1 cellular context compared by ENCODE assay signal in the genomic region with DNA sequence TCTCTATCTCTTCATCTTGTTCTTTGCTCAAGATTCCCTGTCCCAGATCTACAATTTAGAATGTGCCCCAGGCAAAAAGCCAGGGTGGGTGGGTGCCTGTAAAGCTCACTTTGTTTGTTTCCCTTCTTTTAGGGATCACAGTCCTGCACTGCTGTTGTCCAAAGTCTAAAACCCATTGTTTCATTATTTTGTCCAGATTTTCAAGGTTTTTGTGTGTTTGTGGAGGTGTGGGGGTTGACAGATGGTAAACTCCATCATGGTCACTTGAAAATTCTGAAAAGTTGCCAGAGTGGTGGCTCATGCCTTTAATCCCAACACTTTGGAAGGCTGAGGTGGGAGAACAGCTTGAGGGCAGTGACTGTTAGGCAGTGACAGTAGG.
TF ChIP-seq lines count a peak whose summit lies in the region.

No MANE protein-coding gene starts in this region.

TF ChIP-seq in HepG2, 621 proteins besides CTCF, POLR2A, EP300 and RAD21 (continued from another document and continues in another):
- TF ChIP-seq ZNF501 (CRISPR knock-in tag; IDR thresholded peaks at IDR 0.05) (peak; percentile 18; the same call in 1 of the 2 replicates), FOXA1 (IDR thresholded peaks at IDR 0.05) (no peak), FOXA1 (CRISPR knock-in tag; IDR thresholded peaks at IDR 0.05) (peak; percentile 62), REPIN1 (CRISPR knock-in tag; IDR thresholded peaks at IDR 0.05; ENCODE audit: borderline replicate concordance, low read depth) (no peak), YEATS2 (CRISPR knock-in tag; IDR thresholded peaks at IDR 0.05; ENCODE audit: borderline replicate concordance) (no peak), SRF (IDR thresholded peaks at IDR 0.05; ENCODE audit: low read depth, low read length) (no peak), ZNF264 (CRISPR knock-in tag; IDR thresholded peaks at IDR 0.05) (peak; percentile 48; the same call in 1 of the 2 replicates), FOXJ3 (CRISPR knock-in tag; IDR thresholded peaks at IDR 0.05; ENCODE audit: borderline replicate concordance) (peak; percentile 90), ZNF773 (CRISPR knock-in tag; IDR thresholded peaks at IDR 0.05; ENCODE audit: borderline replicate concordance) (no peak), FOXO1 (CRISPR knock-in tag; IDR thresholded peaks at IDR 0.05) (peak; percentile 72; the same call in 1 of the 2 replicates), KDM5A (IDR thresholded peaks at IDR 0.05; ENCODE audit: borderline replicate concordance, low read length) (no peak), TARDBP (CRISPR knock-in tag; IDR thresholded peaks at IDR 0.05) (0 out of 2 replicates have a peak, but pooled peaks have one; percentile 35), ZIK1 (CRISPR knock-in tag; IDR thresholded peaks at IDR 0.05; ENCODE audit: borderline replicate concordance, low read depth) (no peak), ETV5 (CRISPR knock-in tag; IDR thresholded peaks at IDR 0.05; ENCODE audit: borderline replicate concordance) (no peak), NFIC (IDR thresholded peaks at IDR 0.05; ENCODE audit: low read length) (peak; percentile 82), SAFB2 (CRISPR knock-in tag; IDR thresholded peaks at IDR 0.05; ENCODE audit: borderline replicate concordance, low read depth) (no peak), FOXM1 (CRISPR knock-in tag; IDR thresholded peaks at IDR 0.05) (no peak), MIXL1 (CRISPR knock-in tag; IDR thresholded peaks at IDR 0.05) (peak; percentile 84), ZNF24 (IDR thresholded peaks at IDR 0.05) (no peak), ZNF329 (CRISPR knock-in tag; IDR thresholded peaks at IDR 0.05; ENCODE audit: low read depth) (no peak), ZNF367 (CRISPR knock-in tag; IDR thresholded peaks at IDR 0.05; ENCODE audit: borderline replicate concordance) (no peak), ZNF629 (CRISPR knock-in tag; conservative IDR thresholded peaks at IDR 0.05) (peak; percentile 23; the same call in 1 of the 2 replicates), SOX13 (IDR thresholded peaks at IDR 0.05) (peak; percentile 99), SOX13 (CRISPR knock-in tag; conservative IDR thresholded peaks at IDR 0.05 in 1 of 2, IDR thresholded peaks at IDR 0.05 in 1 of 2) (peak in 1 of 2 experiments; percentile 99; a peak in 2 of 4 replicates), KDM6A (CRISPR knock-in tag; IDR thresholded peaks at IDR 0.05; ENCODE audit: low read depth) (0 out of 2 replicates have a peak, but pooled peaks have one; percentile 24), GABPB1 (CRISPR knock-in tag; IDR thresholded peaks at IDR 0.05) (no peak), RBAK (CRISPR knock-in tag; IDR thresholded peaks at IDR 0.05) (no peak), ZNF777 (CRISPR knock-in tag; IDR thresholded peaks at IDR 0.05) (no peak), ZNF430 (CRISPR knock-in tag; IDR thresholded peaks at IDR 0.05) (no peak), XRCC5 (optimal IDR thresholded peaks at IDR 0.05; ENCODE audit: low read length) (no peak), SOX6 (IDR thresholded peaks at IDR 0.05) (no peak), SOX6 (CRISPR knock-in tag; IDR thresholded peaks at IDR 0.05) (peak; percentile 100)
- TF ChIP-seq, protein P1, sequence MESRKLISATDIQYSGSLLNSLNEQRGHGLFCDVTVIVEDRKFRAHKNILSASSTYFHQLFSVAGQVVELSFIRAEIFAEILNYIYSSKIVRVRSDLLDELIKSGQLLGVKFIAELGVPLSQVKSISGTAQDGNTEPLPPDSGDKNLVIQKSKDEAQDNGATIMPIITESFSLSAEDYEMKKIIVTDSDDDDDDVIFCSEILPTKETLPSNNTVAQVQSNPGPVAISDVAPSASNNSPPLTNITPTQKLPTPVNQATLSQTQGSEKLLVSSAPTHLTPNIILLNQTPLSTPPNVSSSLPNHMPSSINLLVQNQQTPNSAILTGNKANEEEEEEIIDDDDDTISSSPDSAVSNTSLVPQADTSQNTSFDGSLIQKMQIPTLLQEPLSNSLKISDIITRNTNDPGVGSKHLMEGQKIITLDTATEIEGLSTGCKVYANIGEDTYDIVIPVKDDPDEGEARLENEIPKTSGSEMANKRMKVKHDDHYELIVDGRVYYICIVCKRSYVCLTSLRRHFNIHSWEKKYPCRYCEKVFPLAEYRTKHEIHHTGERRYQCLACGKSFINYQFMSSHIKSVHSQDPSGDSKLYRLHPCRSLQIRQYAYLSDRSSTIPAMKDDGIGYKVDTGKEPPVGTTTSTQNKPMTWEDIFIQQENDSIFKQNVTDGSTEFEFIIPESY (CRISPR knock-in tag; IDR thresholded peaks at IDR 0.05) = no peak
- TF ChIP-seq, protein P2, sequence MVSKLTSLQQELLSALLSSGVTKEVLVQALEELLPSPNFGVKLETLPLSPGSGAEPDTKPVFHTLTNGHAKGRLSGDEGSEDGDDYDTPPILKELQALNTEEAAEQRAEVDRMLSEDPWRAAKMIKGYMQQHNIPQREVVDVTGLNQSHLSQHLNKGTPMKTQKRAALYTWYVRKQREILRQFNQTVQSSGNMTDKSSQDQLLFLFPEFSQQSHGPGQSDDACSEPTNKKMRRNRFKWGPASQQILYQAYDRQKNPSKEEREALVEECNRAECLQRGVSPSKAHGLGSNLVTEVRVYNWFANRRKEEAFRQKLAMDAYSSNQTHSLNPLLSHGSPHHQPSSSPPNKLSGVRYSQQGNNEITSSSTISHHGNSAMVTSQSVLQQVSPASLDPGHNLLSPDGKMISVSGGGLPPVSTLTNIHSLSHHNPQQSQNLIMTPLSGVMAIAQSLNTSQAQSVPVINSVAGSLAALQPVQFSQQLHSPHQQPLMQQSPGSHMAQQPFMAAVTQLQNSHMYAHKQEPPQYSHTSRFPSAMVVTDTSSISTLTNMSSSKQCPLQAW (CRISPR knock-in tag; IDR thresholded peaks at IDR 0.05) = no peak
- TF ChIP-seq, protein P3, sequence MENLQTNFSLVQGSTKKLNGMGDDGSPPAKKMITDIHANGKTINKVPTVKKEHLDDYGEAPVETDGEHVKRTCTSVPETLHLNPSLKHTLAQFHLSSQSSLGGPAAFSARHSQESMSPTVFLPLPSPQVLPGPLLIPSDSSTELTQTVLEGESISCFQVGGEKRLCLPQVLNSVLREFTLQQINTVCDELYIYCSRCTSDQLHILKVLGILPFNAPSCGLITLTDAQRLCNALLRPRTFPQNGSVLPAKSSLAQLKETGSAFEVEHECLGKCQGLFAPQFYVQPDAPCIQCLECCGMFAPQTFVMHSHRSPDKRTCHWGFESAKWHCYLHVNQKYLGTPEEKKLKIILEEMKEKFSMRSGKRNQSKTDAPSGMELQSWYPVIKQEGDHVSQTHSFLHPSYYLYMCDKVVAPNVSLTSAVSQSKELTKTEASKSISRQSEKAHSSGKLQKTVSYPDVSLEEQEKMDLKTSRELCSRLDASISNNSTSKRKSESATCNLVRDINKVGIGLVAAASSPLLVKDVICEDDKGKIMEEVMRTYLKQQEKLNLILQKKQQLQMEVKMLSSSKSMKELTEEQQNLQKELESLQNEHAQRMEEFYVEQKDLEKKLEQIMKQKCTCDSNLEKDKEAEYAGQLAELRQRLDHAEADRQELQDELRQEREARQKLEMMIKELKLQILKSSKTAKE (CRISPR knock-in tag; IDR thresholded peaks at IDR 0.05; ENCODE audit: borderline replicate concordance) = peak; percentile 39; the same call in 1 of the 2 replicates
- TF ChIP-seq, protein P4, sequence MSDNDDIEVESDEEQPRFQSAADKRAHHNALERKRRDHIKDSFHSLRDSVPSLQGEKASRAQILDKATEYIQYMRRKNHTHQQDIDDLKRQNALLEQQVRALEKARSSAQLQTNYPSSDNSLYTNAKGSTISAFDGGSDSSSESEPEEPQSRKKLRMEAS (IDR thresholded peaks at IDR 0.05) = peak; percentile 37; the same call in 1 of the 2 replicates
- TF ChIP-seq, protein P5, sequence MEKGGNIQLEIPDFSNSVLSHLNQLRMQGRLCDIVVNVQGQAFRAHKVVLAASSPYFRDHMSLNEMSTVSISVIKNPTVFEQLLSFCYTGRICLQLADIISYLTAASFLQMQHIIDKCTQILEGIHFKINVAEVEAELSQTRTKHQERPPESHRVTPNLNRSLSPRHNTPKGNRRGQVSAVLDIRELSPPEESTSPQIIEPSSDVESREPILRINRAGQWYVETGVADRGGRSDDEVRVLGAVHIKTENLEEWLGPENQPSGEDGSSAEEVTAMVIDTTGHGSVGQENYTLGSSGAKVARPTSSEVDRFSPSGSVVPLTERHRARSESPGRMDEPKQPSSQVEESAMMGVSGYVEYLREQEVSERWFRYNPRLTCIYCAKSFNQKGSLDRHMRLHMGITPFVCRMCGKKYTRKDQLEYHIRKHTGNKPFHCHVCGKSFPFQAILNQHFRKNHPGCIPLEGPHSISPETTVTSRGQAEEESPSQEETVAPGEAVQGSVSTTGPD (CRISPR knock-in tag; IDR thresholded peaks at IDR 0.05) = no peak
- TF ChIP-seq, protein P6, sequence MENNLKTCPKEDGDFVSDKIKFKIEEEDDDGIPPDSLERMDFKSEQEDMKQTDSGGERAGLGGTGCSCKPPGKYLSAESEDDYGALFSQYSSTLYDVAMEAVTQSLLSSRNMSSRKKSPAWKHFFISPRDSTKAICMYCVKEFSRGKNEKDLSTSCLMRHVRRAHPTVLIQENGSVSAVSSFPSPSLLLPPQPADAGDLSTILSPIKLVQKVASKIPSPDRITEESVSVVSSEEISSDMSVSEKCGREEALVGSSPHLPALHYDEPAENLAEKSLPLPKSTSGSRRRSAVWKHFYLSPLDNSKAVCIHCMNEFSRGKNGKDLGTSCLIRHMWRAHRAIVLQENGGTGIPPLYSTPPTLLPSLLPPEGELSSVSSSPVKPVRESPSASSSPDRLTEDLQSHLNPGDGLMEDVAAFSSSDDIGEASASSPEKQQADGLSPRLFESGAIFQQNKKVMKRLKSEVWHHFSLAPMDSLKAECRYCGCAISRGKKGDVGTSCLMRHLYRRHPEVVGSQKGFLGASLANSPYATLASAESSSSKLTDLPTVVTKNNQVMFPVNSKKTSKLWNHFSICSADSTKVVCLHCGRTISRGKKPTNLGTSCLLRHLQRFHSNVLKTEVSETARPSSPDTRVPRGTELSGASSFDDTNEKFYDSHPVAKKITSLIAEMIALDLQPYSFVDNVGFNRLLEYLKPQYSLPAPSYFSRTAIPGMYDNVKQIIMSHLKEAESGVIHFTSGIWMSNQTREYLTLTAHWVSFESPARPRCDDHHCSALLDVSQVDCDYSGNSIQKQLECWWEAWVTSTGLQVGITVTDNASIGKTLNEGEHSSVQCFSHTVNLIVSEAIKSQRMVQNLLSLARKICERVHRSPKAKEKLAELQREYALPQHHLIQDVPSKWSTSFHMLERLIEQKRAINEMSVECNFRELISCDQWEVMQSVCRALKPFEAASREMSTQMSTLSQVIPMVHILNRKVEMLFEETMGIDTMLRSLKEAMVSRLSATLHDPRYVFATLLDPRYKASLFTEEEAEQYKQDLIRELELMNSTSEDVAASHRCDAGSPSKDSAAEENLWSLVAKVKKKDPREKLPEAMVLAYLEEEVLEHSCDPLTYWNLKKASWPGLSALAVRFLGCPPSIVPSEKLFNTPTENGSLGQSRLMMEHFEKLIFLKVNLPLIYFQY (CRISPR knock-in tag; IDR thresholded peaks at IDR 0.05; ENCODE audit: borderline replicate concordance) = no peak
- TF ChIP-seq, protein P7, sequence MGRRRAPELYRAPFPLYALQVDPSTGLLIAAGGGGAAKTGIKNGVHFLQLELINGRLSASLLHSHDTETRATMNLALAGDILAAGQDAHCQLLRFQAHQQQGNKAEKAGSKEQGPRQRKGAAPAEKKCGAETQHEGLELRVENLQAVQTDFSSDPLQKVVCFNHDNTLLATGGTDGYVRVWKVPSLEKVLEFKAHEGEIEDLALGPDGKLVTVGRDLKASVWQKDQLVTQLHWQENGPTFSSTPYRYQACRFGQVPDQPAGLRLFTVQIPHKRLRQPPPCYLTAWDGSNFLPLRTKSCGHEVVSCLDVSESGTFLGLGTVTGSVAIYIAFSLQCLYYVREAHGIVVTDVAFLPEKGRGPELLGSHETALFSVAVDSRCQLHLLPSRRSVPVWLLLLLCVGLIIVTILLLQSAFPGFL (CRISPR knock-in tag; IDR thresholded peaks at IDR 0.05) = no peak
- TF ChIP-seq, protein P8, sequence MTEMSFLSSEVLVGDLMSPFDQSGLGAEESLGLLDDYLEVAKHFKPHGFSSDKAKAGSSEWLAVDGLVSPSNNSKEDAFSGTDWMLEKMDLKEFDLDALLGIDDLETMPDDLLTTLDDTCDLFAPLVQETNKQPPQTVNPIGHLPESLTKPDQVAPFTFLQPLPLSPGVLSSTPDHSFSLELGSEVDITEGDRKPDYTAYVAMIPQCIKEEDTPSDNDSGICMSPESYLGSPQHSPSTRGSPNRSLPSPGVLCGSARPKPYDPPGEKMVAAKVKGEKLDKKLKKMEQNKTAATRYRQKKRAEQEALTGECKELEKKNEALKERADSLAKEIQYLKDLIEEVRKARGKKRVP (CRISPR knock-in tag; IDR thresholded peaks at IDR 0.05) = 0 out of 4 replicates have a peak, but pooled peaks of 1 of the 2 experiments have one; percentile 35
- TF ChIP-seq, protein P9, sequence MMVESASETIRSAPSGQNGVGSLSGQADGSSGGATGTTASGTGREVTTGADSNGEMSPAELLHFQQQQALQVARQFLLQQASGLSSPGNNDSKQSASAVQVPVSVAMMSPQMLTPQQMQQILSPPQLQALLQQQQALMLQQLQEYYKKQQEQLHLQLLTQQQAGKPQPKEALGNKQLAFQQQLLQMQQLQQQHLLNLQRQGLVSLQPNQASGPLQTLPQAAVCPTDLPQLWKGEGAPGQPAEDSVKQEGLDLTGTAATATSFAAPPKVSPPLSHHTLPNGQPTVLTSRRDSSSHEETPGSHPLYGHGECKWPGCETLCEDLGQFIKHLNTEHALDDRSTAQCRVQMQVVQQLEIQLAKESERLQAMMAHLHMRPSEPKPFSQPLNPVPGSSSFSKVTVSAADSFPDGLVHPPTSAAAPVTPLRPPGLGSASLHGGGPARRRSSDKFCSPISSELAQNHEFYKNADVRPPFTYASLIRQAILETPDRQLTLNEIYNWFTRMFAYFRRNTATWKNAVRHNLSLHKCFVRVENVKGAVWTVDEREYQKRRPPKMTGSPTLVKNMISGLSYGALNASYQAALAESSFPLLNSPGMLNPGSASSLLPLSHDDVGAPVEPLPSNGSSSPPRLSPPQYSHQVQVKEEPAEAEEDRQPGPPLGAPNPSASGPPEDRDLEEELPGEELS (CRISPR knock-in tag; IDR thresholded peaks at IDR 0.05) = peak; percentile 88
- TF ChIP-seq, protein P10, sequence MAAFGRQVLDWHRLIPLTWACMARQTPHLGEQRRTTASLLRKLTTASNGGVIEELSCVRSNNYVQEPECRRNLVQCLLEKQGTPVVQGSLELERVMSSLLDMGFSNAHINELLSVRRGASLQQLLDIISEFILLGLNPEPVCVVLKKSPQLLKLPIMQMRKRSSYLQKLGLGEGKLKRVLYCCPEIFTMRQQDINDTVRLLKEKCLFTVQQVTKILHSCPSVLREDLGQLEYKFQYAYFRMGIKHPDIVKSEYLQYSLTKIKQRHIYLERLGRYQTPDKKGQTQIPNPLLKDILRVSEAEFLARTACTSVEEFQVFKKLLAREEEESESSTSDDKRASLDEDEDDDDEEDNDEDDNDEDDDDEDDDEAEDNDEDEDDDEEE (CRISPR knock-in tag; IDR thresholded peaks at IDR 0.05) = no peak
- TF ChIP-seq, protein P11, sequence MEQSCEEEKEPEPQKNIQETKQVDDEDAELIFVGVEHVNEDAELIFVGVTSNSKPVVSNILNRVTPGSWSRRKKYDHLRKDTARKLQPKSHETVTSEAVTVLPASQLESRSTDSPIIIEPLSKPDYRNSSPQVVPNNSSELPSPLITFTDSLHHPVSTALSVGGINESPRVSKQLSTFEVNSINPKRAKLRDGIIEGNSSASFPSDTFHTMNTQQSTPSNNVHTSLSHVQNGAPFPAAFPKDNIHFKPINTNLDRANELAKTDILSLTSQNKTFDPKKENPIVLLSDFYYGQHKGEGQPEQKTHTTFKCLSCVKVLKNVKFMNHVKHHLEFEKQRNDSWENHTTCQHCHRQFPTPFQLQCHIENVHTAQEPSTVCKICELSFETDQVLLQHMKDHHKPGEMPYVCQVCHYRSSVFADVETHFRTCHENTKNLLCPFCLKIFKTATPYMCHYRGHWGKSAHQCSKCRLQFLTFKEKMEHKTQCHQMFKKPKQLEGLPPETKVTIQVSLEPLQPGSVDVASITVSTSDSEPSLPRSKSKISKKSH (CRISPR knock-in tag; IDR thresholded peaks at IDR 0.05; ENCODE audit: borderline replicate concordance) = no peak
